ENCODE assay signal across 20 cellular contexts in genomic region chr4:157824006-157824405, GRCh38.
"Had no signal": no experiment of that assay in that cellular context is flagged by ENCODE, and none has a peak within 500 bp of the region (broad histone marks: within the 10 kb centered on the region; RNA-seq: fewer than 3 reads in every experiment).

No MANE protein-coding gene starts in this region.

- H3K27ac ChIP-seq: brain microvascular endothelial cell, coronary artery, gastroesophageal sphincter, heart left ventricle had no signal

- H3K4me3 ChIP-seq: coronary artery, gastroesophageal sphincter, heart left ventricle, lung had no signal

- H3K27me3 ChIP-seq: brain microvascular endothelial cell, gastroesophageal sphincter, heart left ventricle had no signal

- H3K4me1 ChIP-seq: gastroesophageal sphincter, heart left ventricle had no signal

- ATAC-seq: activated CD4-positive, CD25-positive, alpha-beta regulatory T cell treated with anti-CD3 and anti-CD28 coated beads, Interleukin-2, amount 50 U/mL, for 24 hours; activated naive CD8-positive, alpha-beta T cell treated with anti-CD3 and anti-CD28 coated beads, Interleukin-2, amount 50 U/mL, for 24 hours; gastroesophageal sphincter; heart left ventricle had no signal

- H3K36me3 ChIP-seq: brain microvascular endothelial cell, gastroesophageal sphincter, heart left ventricle had no signal

- DNase-seq: activated CD4-positive, alpha-beta T cell treated with anti-CD3 and anti-CD28 coated beads, Interleukin-2, amount 50 U/mL, for 1 hour; activated CD8-positive, alpha-beta memory T cell treated with anti-CD3 and anti-CD28 coated beads for 24 hours; activated CD8-positive, alpha-beta memory T cell treated with anti-CD3 and anti-CD28 coated beads, Interleukin-2, amount 50 U/mL, for 48 hours; activated effector memory CD4-positive, alpha-beta T cell treated with Interleukin-2 at 50 U/mL for 16 hours; activated naive CD4-positive, alpha-beta T cell treated with anti-CD3 and anti-CD28 coated beads, Interleukin-2, amount 10 ng/mL, durations not matched to agents 7 days and 5 days; activated naive CD8-positive, alpha-beta T cell treated with anti-CD3 and anti-CD28 coated beads, Interleukin-2, amount 50 U/mL, for 24 hours; activated T-cell treated with anti-CD3 and anti-CD28 coated beads, Interleukin-2, amount 50 U/mL, for 48 hours; aorta; brain microvascular endothelial cell; erythroblast; heart left ventricle; kidney glomerular epithelial cell; nephron progenitor cell; occipital lobe; retina; T1000 had no signal
